Comparison of ENCODE assay signal across 11 cellular contexts in genomic region chr11:87281496-87281895, GRCh38.
A peak's percentile ranks its signal among the peaks of the same experiment; 100 is the strongest.
DNase-seq lines count a peak whose midpoint lies in the region; ATAC-seq, FAIRE-seq and TF ChIP-seq lines count a peak whose summit lies in the region.
"Had no signal": no experiment of that assay in that cellular context is flagged by ENCODE, and none has a peak within 500 bp of the region (broad histone marks: within the 10 kb centered on the region; RNA-seq: fewer than 3 reads in every experiment).

No MANE protein-coding gene starts in this region.

- no peak overlapping the region for H3K18ac ChIP-seq in IMR-90 (ENCODE audit: low read depth, low read length)

- no peaks in the 10 kb centered on the region for H3K4me1 Mint-ChIP-seq in activated T-cell treated with anti-CD3 and anti-CD28 coated beads, Interleukin-2, amount 50 U/mL, for 4 hours (ENCODE audit: low read depth)

- H3K14ac ChIP-seq in IMR-90 (replicated peaks; ENCODE audit: low read depth, low read length) = no peak overlapping the region

- no peaks in the 10 kb centered on the region for H3K4me1 ChIP-seq in IMR-90 (ENCODE audit: control insufficient read depth, insufficient read depth, low read length)
- peaks cover 30% of the 10 kb centered on the region for H3K4me1 ChIP-seq in adipocyte (ENCODE audit: control insufficient read depth, insufficient read depth, low read length)
- peaks cover 0 to 20% (median 1%) of the 10 kb centered on the region in 12 donors for H3K4me1 ChIP-seq in heart left ventricle
- no peaks in the 10 kb centered on the region for H3K4me1 ChIP-seq in small intestine (ENCODE audit: control insufficient read depth in 2 of 2, insufficient read depth in 1 of 2, low read depth in 1 of 2, low read length in 1 of 2)
- H3K4me1 ChIP-seq: HAP-1 had no signal

- H3K4me3 Mint-ChIP-seq in activated T-cell treated with anti-CD3 and anti-CD28 coated beads, Interleukin-2, amount 50 U/mL, for 4 hours = no peak overlapping the region

- DNase-seq in IMR-90 = peak; percentile 77
- peak; percentile 93 for DNase-seq in adipocyte (ENCODE audit: low read depth)
- no peak for DNase-seq in heart left ventricle
- peak; percentile 5 for DNase-seq in small intestine
- no peak for DNase-seq in NCI-H1436 (lab: John Stamatoyannopoulos, UW)
- no peak for DNase-seq in germinal center (ENCODE audit: low spot score)
- DNase-seq in activated T-cell treated with anti-CD3 and anti-CD28 coated beads, Interleukin-2, amount 50 U/mL, for 4 hours = no peak
- no peak for DNase-seq in kidney tubule cell (ENCODE audit: low spot score)
- DNase-seq: T-helper 2 cell had no signal

- no peak overlapping the region for H4K8ac ChIP-seq in IMR-90 (ENCODE audit: low read depth in 2 of 2, low read length in 2 of 2)

- no peak overlapping the region for H3K4me2 ChIP-seq in IMR-90 (ENCODE audit: low read depth, low read length)
- H3K4me2 ChIP-seq: KMS-11 had no signal

- TF ChIP-seq POLR2A in IMR-90 (IDR thresholded peaks at IDR 0.05; ENCODE audit: low read depth, low read length) (no peak), heart left ventricle (IDR thresholded peaks at IDR 0.05) (no peak)

- POLR2A ChIA-PET in IMR-90 (lab: Charles Lee; ENCODE audit: unreplicated experiment) = no interaction called here

- H3K56ac ChIP-seq in IMR-90 (ENCODE audit: extremely low read depth, insufficient read depth, low read length) = no peak overlapping the region

- CTCF ChIA-PET in IMR-90 (lab: Yijun Ruan, JAX) = interaction anchor here (1.0 to 1.2 kb wide), 2 partner anchors 286 to 341 kb away, joined by 3 to 4 read pairs; no protein-coding TSS in a partner anchor

- H3K27me3 ChIP-seq in IMR-90 (ENCODE audit: control insufficient read depth, insufficient read depth, low read length) (no peaks in the 10 kb centered on the region), adipocyte (replicated peaks; ENCODE audit: control insufficient read depth, insufficient read depth, low read length) (no peaks in the 10 kb centered on the region), heart left ventricle (no peaks in the 10 kb centered on the region), small intestine (ENCODE audit: control insufficient read depth in 2 of 2, insufficient read depth in 2 of 2, low read length in 2 of 2) (no peaks in the 10 kb centered on the region)

- H3K9ac ChIP-seq in IMR-90 (ENCODE audit: low read depth, low read length) = no peak overlapping the region
- H3K9ac ChIP-seq in adipocyte (ENCODE audit: low read length) = peak overlapping the region; percentile 43
- H3K9ac ChIP-seq: KMS-11 had no signal

- H3K36me3 ChIP-seq in IMR-90 (ENCODE audit: control insufficient read depth, insufficient read depth, low read length) (no peaks in the 10 kb centered on the region), adipocyte (ENCODE audit: control insufficient read depth, insufficient read depth, low read length, severe bottlenecking) (no peaks in the 10 kb centered on the region), heart left ventricle (no peaks in the 10 kb centered on the region), small intestine (ENCODE audit: control insufficient read depth in 2 of 2, insufficient read depth in 2 of 2, low read length in 2 of 2) (no peaks in the 10 kb centered on the region)
- H3K36me3 ChIP-seq: HAP-1 had no signal

- no peak overlapping the region for H2AK9ac ChIP-seq in IMR-90 (replicated peaks; ENCODE audit: low read depth, low read length, poor library complexity)

- no peak overlapping the region for H3K23ac ChIP-seq in IMR-90 (ENCODE audit: low read depth, low read length)

- H3K9me3 ChIP-seq in IMR-90 (ENCODE audit: control insufficient read depth, insufficient read depth, low read length) (no peaks in the 10 kb centered on the region), adipocyte (ENCODE audit: control insufficient read depth, low read length) (no peaks in the 10 kb centered on the region), heart left ventricle (no peaks in the 10 kb centered on the region), small intestine (ENCODE audit: control insufficient read depth, low read depth) (no peaks in the 10 kb centered on the region)
- H3K9me3 ChIP-seq: HAP-1 had no signal

- H3K4me3 ChIP-seq in IMR-90 (ENCODE audit: insufficient read depth, low read depth, low read length) = no peak overlapping the region
- peak overlapping the region; percentile 54 for H3K4me3 ChIP-seq in adipocyte (ENCODE audit: low read length)
- no peak overlapping the region for H3K4me3 ChIP-seq in heart left ventricle
- H3K4me3 ChIP-seq in small intestine (ENCODE audit: low read depth in 1 of 2, low read length in 2 of 2) = no peak overlapping the region
- H3K4me3 ChIP-seq: HAP-1 had no signal

- FAIRE-seq in small intestine (lab: Jason Lieb, UNC) = no peak

- H2AK5ac ChIP-seq in IMR-90 (ENCODE audit: low read depth, low read length) = no peak overlapping the region

- intact Hi-C loops in IMR-90 (cut with micrococcal nuclease) = loop anchor here (1.0 to 5.0 kb wide), 2 partner anchors 89 to 342 kb away; no protein-coding TSS in a partner anchor
- intact Hi-C loops in heart left ventricle (cut with DNase I) = loop anchor here in 2 of 10 donors (5.0 kb wide), 2 partner anchors 344 to 409 kb away; no protein-coding TSS in a partner anchor

- in situ Hi-C loops in IMR-90 (cut with MboI; ENCODE audit: low sequenced_read_pairs) = loop anchor here (25.0 kb wide), 2 partner anchors 669 to 844 kb away; no protein-coding TSS in a partner anchor

- no peak overlapping the region for H2BK15ac ChIP-seq in IMR-90 (ENCODE audit: low read depth, low read length)

- dilution Hi-C loops in IMR-90 (cut with HindIII; ENCODE audit: low sequenced_read_pairs, unreplicated experiment) = no loop called here

- ATAC-seq in IMR-90 (ENCODE audit: low read depth) (peak; percentile 83), heart left ventricle (peak; percentile 65 to 84 (median 80))
- ATAC-seq in activated T-cell treated with anti-CD3 and anti-CD28 coated beads, Interleukin-2, amount 50 U/mL, for 4 hours = no peak

- no peaks in the 10 kb centered on the region for H3K9me3 Mint-ChIP-seq in activated T-cell treated with anti-CD3 and anti-CD28 coated beads, Interleukin-2, amount 50 U/mL, for 4 hours

- no peak overlapping the region for H2BK5ac ChIP-seq in IMR-90 (ENCODE audit: low read depth, low read length, poor library complexity, severe bottlenecking)

- H2BK20ac ChIP-seq in IMR-90 (ENCODE audit: low read depth, low read length) = no peak overlapping the region

- no TSS peak for BruUV-seq in IMR-90 (replicated peaks; lab: Mats Ljungman, UMichigan)

- H3K27ac ChIP-seq in IMR-90 (ENCODE audit: insufficient read depth, low read length) (no peak overlapping the region), heart left ventricle (peak overlapping the region in 2 of 12 donors; percentile 10 to 27), small intestine (ENCODE audit: low read depth in 1 of 2, low read length in 1 of 2) (no peak overlapping the region)
- H3K27ac ChIP-seq: KMS-11 had no signal

- TF ChIP-seq RAD21 in IMR-90 (IDR thresholded peaks at IDR 0.05; ENCODE audit: low read length) = peak; percentile 62

- no peaks in the 10 kb centered on the region for H3K27me3 Mint-ChIP-seq in activated T-cell treated with anti-CD3 and anti-CD28 coated beads, Interleukin-2, amount 50 U/mL, for 4 hours (ENCODE audit: low read depth)

- H4K20me1 ChIP-seq in IMR-90 (ENCODE audit: insufficient read depth, low read length) = no peaks in the 10 kb centered on the region

- no peak overlapping the region for H4K91ac ChIP-seq in IMR-90 (ENCODE audit: insufficient read depth, low read depth, low read length)

- no peaks in the 10 kb centered on the region for H3K9me1 ChIP-seq in IMR-90 (ENCODE audit: insufficient read depth, low read length)

- WGBS in IMR-90 (ENCODE audit: extremely low coverage in 2 of 2, insufficient read length in 1 of 2), 2 experiments = no CpG with 5 or more reads among the region's 3 CpGs
- WGBS in heart left ventricle, 4 donors = 51 to 66% (median 55%) methylated on average over 3 of the region's 3 CpGs
- 63 to 87% (median 79%) methylated on average over 3 of the region's 3 CpGs for WGBS in small intestine, 3 donors

- H3K4ac ChIP-seq in IMR-90 (ENCODE audit: low read depth, low read length) = no peak overlapping the region

- no peaks in the 10 kb centered on the region for H3K36me3 Mint-ChIP-seq in activated T-cell treated with anti-CD3 and anti-CD28 coated beads, Interleukin-2, amount 50 U/mL, for 4 hours (ENCODE audit: insufficient read depth)

- H3K79me1 ChIP-seq in IMR-90 (ENCODE audit: low read depth in 1 of 2, low read length in 2 of 2) = no peaks in the 10 kb centered on the region

- peak; percentile 57 for TF ChIP-seq CTCF in IMR-90 (conservative IDR thresholded peaks at IDR 0.05; ENCODE audit: low read depth, low read length)
- TF ChIP-seq CTCF in heart left ventricle (IDR thresholded peaks at IDR 0.05) = peak in 11 of 12 donors; percentile 12 to 64 (median 47)

- H2AFZ ChIP-seq in IMR-90 (replicated peaks; ENCODE audit: low read length, poor library complexity) = no peak overlapping the region

- H4K5ac ChIP-seq in IMR-90 (ENCODE audit: low read depth, low read length) = no peak overlapping the region

- H2BK120ac ChIP-seq in IMR-90 (ENCODE audit: low read depth, low read length) = no peak overlapping the region

TF ChIP-seq in IMR-90, 13 proteins besides CTCF, POLR2A, EP300 and RAD21:
- TF ChIP-seq RFX5 (IDR thresholded peaks at IDR 0.05; ENCODE audit: low read depth, low read length) (no peak), NFE2L2 (IDR thresholded peaks at IDR 0.05; ENCODE audit: low read depth, low read length) (no peak), BHLHE40 (IDR thresholded peaks at IDR 0.05; ENCODE audit: low read depth, low read length) (no peak), CHD1 (IDR thresholded peaks at IDR 0.05; ENCODE audit: low read depth, low read length) (no peak), SMC3 (IDR thresholded peaks at IDR 0.05; ENCODE audit: low read depth, low read length) (peak; percentile 56), USF2 (IDR thresholded peaks at IDR 0.05; ENCODE audit: low read depth, low read length) (no peak), CEBPB (IDR thresholded peaks at IDR 0.05; ENCODE audit: low read depth, low read length) (peak; percentile 80)
TF ChIP-seq in IMR-90: peak in this region for 2.

Comparison
In these comparisons a context has a peak if more than half of its experiments do, and no peak if none do; other contexts are left out.
1. ATAC-seq: peak in IMR-90 (single experiment) and heart left ventricle (4 of 4); none in activated T-cell treated with anti-CD3 and anti-CD28 coated beads, Interleukin-2, amount 50 U/mL, for 4 hours (0 of 2).
2. DNase-seq: peak in IMR-90 (single experiment), adipocyte (single experiment) and small intestine (single experiment); none in heart left ventricle (0 of 5), NCI-H1436 (single experiment), germinal center (single experiment), activated T-cell treated with anti-CD3 and anti-CD28 coated beads, Interleukin-2, amount 50 U/mL, for 4 hours (single experiment) and kidney tubule cell (single experiment).